Comparison of ENCODE assay signal across 15 cellular contexts in genomic region chr17:63676540-63676933, GRCh38. TPM values are rescaled to one million over a fixed set of nuclear protein-coding genes. Genes with fewer than 3 reads are reported as not detected.
DNase-seq lines count a peak whose midpoint lies in the region; ATAC-seq and TF ChIP-seq lines count a peak whose summit lies in the region.
"Had no signal": no experiment of that assay in that cellular context is flagged by ENCODE, and none has a peak within 500 bp of the region (broad histone marks: within the 10 kb centered on the region; RNA-seq: fewer than 3 reads in every experiment).

No MANE protein-coding gene starts in this region.

- DNase-seq in NCI-H82 (lab: John Stamatoyannopoulos, UW) (peak; percentile 56), ascending aorta (ENCODE audit: low spot score in 2 of 2) (no peak), lung (ENCODE audit: low spot score) (no peak), stomach (no peak), NCI-H1436 (lab: John Stamatoyannopoulos, UW) (no peak), gastrocnemius medialis (no peak)
- DNase-seq: activated CD8-positive, alpha-beta memory T cell treated with anti-CD3 and anti-CD28 coated beads for 24 hours; activated naive CD4-positive, alpha-beta T cell treated with Interleukin-2 at 50 U/mL for 16 hours; Caco-2; cerebellar nuclear complex; HCEC 1CT; SHP77 treated with DMSO at 0.1 percent for 48 hours; stimulated activated naive CD8-positive, alpha-beta T cell treated with anti-CD3 and anti-CD28 coated beads, Interleukin-15, Interleukin-2, amounts not matched to agents 100 U/mL and 50 U/mL, for 24 hours had no signal

- ATAC-seq in lung (ENCODE audit: insufficient read depth, low FRiP score) (no peak), GM21367 (IDR thresholded peaks at IDR 0.05; ENCODE audit: unreplicated experiment) (no peak), gastrocnemius medialis (no peak)
- ATAC-seq: stimulated activated naive CD8-positive, alpha-beta T cell treated with anti-CD3 and anti-CD28 coated beads, Interleukin-15, Interleukin-2, amounts not matched to agents 100 U/mL and 50 U/mL, for 24 hours had no signal

- whole genome bisulfite sequencing in lung, 2 donors, result 12 to 43% methylated on average over 3 of the region's 3 CpGs
- WGBS in stomach, 5 donors, result 28 to 52% (median 37%) methylated on average over 3 of the region's 3 CpGs

- H3K9me3 ChIP-seq in ascending aorta, result no peaks in the 10 kb centered on the region
- H3K9me3 ChIP-seq in lung (ENCODE audit: control insufficient read depth in 2 of 2, insufficient read depth in 1 of 2, low read length in 1 of 2), result no peaks in the 10 kb centered on the region
- H3K9me3 ChIP-seq in stomach, result no peaks in the 10 kb centered on the region
- no peaks in the 10 kb centered on the region for H3K9me3 ChIP-seq in gastrocnemius medialis
- H3K9me3 ChIP-seq: Caco-2 had no signal

- H3K27me3 ChIP-seq in ascending aorta (no peaks in the 10 kb centered on the region), lung (ENCODE audit: control insufficient read depth, insufficient read depth) (no peaks in the 10 kb centered on the region), stomach (no peaks in the 10 kb centered on the region), gastrocnemius medialis (no peaks in the 10 kb centered on the region)

- TF ChIP-seq POLR2A in stomach (IDR thresholded peaks at IDR 0.05) (no peak), gastrocnemius medialis (IDR thresholded peaks at IDR 0.05) (no peak)

- intact Hi-C loops in ascending aorta (cut with DNase I), result loop anchor here (2.0 kb wide), 1 partner anchor 20 kb away; no protein-coding TSS in a partner anchor
- intact Hi-C loops in stomach (cut with DNase I; ENCODE audit: low total_unique reads), result no loop called here
- intact Hi-C loops in gastrocnemius medialis (cut with DNase I; ENCODE audit: low total_unique reads), result no loop called here

- H3K4me1 ChIP-seq in ascending aorta, result peaks cover 9 to 26% of the 10 kb centered on the region in 2 donors
- peaks cover 23 to 28% of the 10 kb centered on the region in 2 donors for H3K4me1 ChIP-seq in lung (ENCODE audit: control insufficient read depth in 2 of 2, insufficient read depth in 2 of 2, low read length in 2 of 2)
- H3K4me1 ChIP-seq in stomach, result peaks cover 20 to 49% (median 39%) of the 10 kb centered on the region in 4 donors
- peaks cover 14 to 26% of the 10 kb centered on the region in 2 donors for H3K4me1 ChIP-seq in gastrocnemius medialis

- TF ChIP-seq CTCF in ascending aorta (IDR thresholded peaks at IDR 0.05) (no peak), lung (IDR thresholded peaks at IDR 0.05; ENCODE audit: control extremely low read depth, extremely low read depth) (no peak), stomach (IDR thresholded peaks at IDR 0.05) (no peak), gastrocnemius medialis (IDR thresholded peaks at IDR 0.05 in 4 of 5, conservative IDR thresholded peaks at IDR 0.05 in 1 of 5) (no peak)

- no peak overlapping the region for H3K4me3 ChIP-seq in ascending aorta
- no peak overlapping the region for H3K4me3 ChIP-seq in lung
- peak overlapping the region in 1 of 4 donors; percentile 14 for H3K4me3 ChIP-seq in stomach
- no peak overlapping the region for H3K4me3 ChIP-seq in gastrocnemius medialis

- in situ Hi-C loops in gastrocnemius medialis (cut with MboI; ENCODE audit: low sequenced_read_pairs in 4 of 4), result no loop called here

- H3K36me3 ChIP-seq in ascending aorta (peaks cover 7 to 15% of the 10 kb centered on the region in 2 donors), lung (ENCODE audit: control insufficient read depth in 2 of 2, insufficient read depth in 2 of 2, low read length in 2 of 2) (peaks cover 0 to 6% of the 10 kb centered on the region in 2 donors), stomach (peaks cover 3 to 68% (median 38%) of the 10 kb centered on the region in 4 donors), gastrocnemius medialis (peaks cover 0 to 1% of the 10 kb centered on the region in 2 donors)

- H3K27ac ChIP-seq in ascending aorta (peak overlapping the region; percentile 80 to 81), lung (ENCODE audit: low read depth in 1 of 2, low read length in 1 of 2) (peak overlapping the region; percentile 1 to 32), stomach (peak overlapping the region; percentile 30 to 91 (median 83)), gastrocnemius medialis (peak overlapping the region in 1 of 4 donors; percentile 71)
- H3K27ac ChIP-seq: HL-60 had no signal

- TF ChIP-seq EP300 in stomach (IDR thresholded peaks at IDR 0.05), result no peak

RNA-seq across cellular contexts. Expression of gene LIMD2, which starts 23.4 kb away (rescaled TPM):
- total RNA-seq in ascending aorta (27.0 TPM), lung (10 to 100 TPM; 30.1 to 30.8 TPM), stomach (10 to 100 TPM in 2 of 5 donors, 1 to 10 TPM in 3; 4.9 to 27.2 (median 9.6) TPM), gastrocnemius medialis (1 to 10 TPM in 3 of 4 donors, under 1 TPM in 1; 0.97 to 2.8 (median 1.5) TPM)
- polyA plus RNA-seq in lung (10 to 100 TPM; 26.4 to 69.5 TPM), stomach (10 to 100 TPM; 12.0 to 21.0 (median 20.2) TPM)

RNA-seq across cellular contexts. Expression of gene MAP3K3, which starts 54.3 kb away (rescaled TPM):
- total RNA-seq in ascending aorta, result 75.6 TPM
- total RNA-seq in lung, result 10 to 100 TPM; 50.1 to 56.3 TPM
- polyA plus RNA-seq in lung, result 10 to 100 TPM; 24.5 to 33.0 TPM
- 10 to 100 TPM; 13.4 to 99.5 (median 28.5) TPM for total RNA-seq in stomach
- polyA plus RNA-seq in stomach, result 10 to 100 TPM in 2 of 3 donors, 1 to 10 TPM in 1; 9.3 to 16.9 (median 10.7) TPM
- 10 to 100 TPM; 21.8 to 58.7 (median 29.7) TPM for total RNA-seq in gastrocnemius medialis
